Comparison of ENCODE assay signal across 1 cellular context in the genomic region with DNA sequence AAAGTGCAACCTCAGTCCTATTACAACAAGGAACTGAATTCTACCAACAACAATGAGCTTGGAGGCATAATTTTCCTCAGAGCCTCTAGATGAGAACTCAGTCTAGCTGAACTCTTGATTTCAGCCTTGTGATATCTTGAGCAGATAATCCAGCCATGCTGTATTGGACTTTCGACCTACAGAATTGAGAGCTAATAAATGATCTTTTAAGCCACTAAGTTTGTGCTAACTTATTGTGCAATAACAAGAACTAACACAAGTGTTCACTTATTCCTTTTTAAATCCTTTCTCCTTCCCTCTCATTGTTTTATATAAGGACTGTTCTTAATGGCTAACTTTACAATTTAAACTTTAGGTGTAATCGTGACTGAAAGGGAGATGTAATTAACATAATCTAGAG.
TF ChIP-seq lines count a peak whose summit lies in the region.

No MANE protein-coding gene starts in this region.

TF ChIP-seq in K562, 482 proteins besides CTCF, POLR2A, EP300 and RAD21:
- no peak for TF ChIP-seq CXXC5 (CRISPR knock-in tag; IDR thresholded peaks at IDR 0.05)
- TF ChIP-seq, protein P1, sequence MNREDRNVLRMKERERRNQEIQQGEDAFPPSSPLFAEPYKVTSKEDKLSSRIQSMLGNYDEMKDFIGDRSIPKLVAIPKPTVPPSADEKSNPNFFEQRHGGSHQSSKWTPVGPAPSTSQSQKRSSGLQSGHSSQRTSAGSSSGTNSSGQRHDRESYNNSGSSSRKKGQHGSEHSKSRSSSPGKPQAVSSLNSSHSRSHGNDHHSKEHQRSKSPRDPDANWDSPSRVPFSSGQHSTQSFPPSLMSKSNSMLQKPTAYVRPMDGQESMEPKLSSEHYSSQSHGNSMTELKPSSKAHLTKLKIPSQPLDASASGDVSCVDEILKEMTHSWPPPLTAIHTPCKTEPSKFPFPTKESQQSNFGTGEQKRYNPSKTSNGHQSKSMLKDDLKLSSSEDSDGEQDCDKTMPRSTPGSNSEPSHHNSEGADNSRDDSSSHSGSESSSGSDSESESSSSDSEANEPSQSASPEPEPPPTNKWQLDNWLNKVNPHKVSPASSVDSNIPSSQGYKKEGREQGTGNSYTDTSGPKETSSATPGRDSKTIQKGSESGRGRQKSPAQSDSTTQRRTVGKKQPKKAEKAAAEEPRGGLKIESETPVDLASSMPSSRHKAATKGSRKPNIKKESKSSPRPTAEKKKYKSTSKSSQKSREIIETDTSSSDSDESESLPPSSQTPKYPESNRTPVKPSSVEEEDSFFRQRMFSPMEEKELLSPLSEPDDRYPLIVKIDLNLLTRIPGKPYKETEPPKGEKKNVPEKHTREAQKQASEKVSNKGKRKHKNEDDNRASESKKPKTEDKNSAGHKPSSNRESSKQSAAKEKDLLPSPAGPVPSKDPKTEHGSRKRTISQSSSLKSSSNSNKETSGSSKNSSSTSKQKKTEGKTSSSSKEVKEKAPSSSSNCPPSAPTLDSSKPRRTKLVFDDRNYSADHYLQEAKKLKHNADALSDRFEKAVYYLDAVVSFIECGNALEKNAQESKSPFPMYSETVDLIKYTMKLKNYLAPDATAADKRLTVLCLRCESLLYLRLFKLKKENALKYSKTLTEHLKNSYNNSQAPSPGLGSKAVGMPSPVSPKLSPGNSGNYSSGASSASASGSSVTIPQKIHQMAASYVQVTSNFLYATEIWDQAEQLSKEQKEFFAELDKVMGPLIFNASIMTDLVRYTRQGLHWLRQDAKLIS (CRISPR knock-in tag; IDR thresholded peaks at IDR 0.05) = no peak
- TF ChIP-seq CEBPG (CRISPR knock-in tag; IDR thresholded peaks at IDR 0.05) = no peak
- TF ChIP-seq CEBPG (tag; conservative IDR thresholded peaks at IDR 0.05 in 1 of 2, IDR thresholded peaks at IDR 0.05 in 1 of 2) = peak in 1 of 2 experiments; percentile 68; a peak in 3 of 4 replicates
- peak; percentile 66 for TF ChIP-seq CEBPB (tag; IDR thresholded peaks at IDR 0.05)
- no peak for TF ChIP-seq PTRF (tag; IDR thresholded peaks at IDR 0.05)
- no peak for TF ChIP-seq ZC3H8 (IDR thresholded peaks at IDR 0.05)
- no peak for TF ChIP-seq NR2F6 (CRISPR knock-in tag; IDR thresholded peaks at IDR 0.05)
- no peak for TF ChIP-seq SAFB (IDR thresholded peaks at IDR 0.05; ENCODE audit: borderline replicate concordance, low read depth, low read length)
TF ChIP-seq in K562: peak in this region for 2.
